In genomic region chr1:160171352-160171751, GRCh38 we compare ENCODE assay signal across 23 cellular contexts. TPM values are rescaled to one million over a fixed set of nuclear protein-coding genes. Genes with fewer than 3 reads are reported as not detected.
DNase-seq lines count a peak whose midpoint lies in the region; ATAC-seq and TF ChIP-seq lines count a peak whose summit lies in the region.
"Had no signal": no experiment of that assay in that cellular context is flagged by ENCODE, and none has a peak within 500 bp of the region (broad histone marks: within the 10 kb centered on the region; RNA-seq: fewer than 3 reads in every experiment).

No MANE protein-coding gene starts in this region.

- POLR2A ChIA-PET in WTC11 (lab: Charles Lee): no interaction called here
- POLR2A ChIA-PET in CD8-positive, alpha-beta T cell (lab: Charles Lee): no interaction called here

- peaks cover 16% of the 10 kb centered on the region for H3K27me3 Mint-ChIP-seq in WTC11 (ENCODE audit: low read depth)
- peaks cover 10% of the 10 kb centered on the region for H3K27me3 Mint-ChIP-seq in CD8-positive, alpha-beta T cell (ENCODE audit: low read depth)

- H3K36me3 Mint-ChIP-seq in WTC11: no peaks in the 10 kb centered on the region
- H3K36me3 Mint-ChIP-seq in CD8-positive, alpha-beta T cell: no peaks in the 10 kb centered on the region
- H3K36me3 Mint-ChIP-seq: CD4-positive, alpha-beta memory T cell had no signal

- intact Hi-C loops in CD8-positive, alpha-beta T cell (cut with DNase I, micrococcal nuclease): no loop called here

- ATAC-seq in WTC11 (no peak), GM21423 (IDR thresholded peaks at IDR 0.05; ENCODE audit: unreplicated experiment) (no peak), HG03095 (IDR thresholded peaks at IDR 0.05; ENCODE audit: unreplicated experiment) (no peak), GM18498 (IDR thresholded peaks at IDR 0.05; ENCODE audit: unreplicated experiment) (no peak)
- no peak for ATAC-seq in CD8-positive, alpha-beta T cell

- DNase-seq in A172 (ENCODE audit: low spot score): peak; percentile 78
- DNase-seq in HCEC 1CT: peak; percentile 65
- DNase-seq in WTC11 (ENCODE audit: low spot score): no peak
- DNase-seq in hepatic stellate cell (ENCODE audit: low spot score): peak; percentile 47
- DNase-seq in CD8-positive, alpha-beta T cell: no peak
- DNase-seq: activated CD4-positive, alpha-beta T cell treated with anti-CD3 and anti-CD28 coated beads for 4 hours; activated naive CD4-positive, alpha-beta T cell treated with Interleukin-2 at 50 U/mL for 16 hours; activated T-cell treated with anti-CD3 and anti-CD28 coated beads for 4 hours; CD4-positive, alpha-beta memory T cell; colonic mucosa; DMS79 treated with DMSO at 0.1 percent for 48 hours; glutamatergic neuron; NCI-H2081 treated with DMSO at 0.1 percent for 48 hours; NCI-H524 treated with DMSO at 0.1 percent for 48 hours; stimulated activated naive CD4-positive, alpha-beta T cell treated with Interleukin-2 at 50 U/mL for 16 hours; transverse colon had no signal

- H3K27ac ChIP-seq in CD8-positive, alpha-beta T cell (ENCODE audit: low read depth, low read length): no peak overlapping the region
- H3K27ac ChIP-seq: ascending aorta, colonic mucosa, SJSA1, transverse colon had no signal

- CTCF ChIA-PET in WTC11 (lab: Charles Lee): interaction anchor here (0.6 to 2.3 kb wide), 7 partner anchors 9 to 125 kb away, joined by 3 to 14 read pairs (median 8); partner anchors contain the start of gene CASQ1
- CTCF ChIA-PET in CD8-positive, alpha-beta T cell (lab: Charles Lee): no interaction called here

- no peaks in the 10 kb centered on the region for H3K9me3 ChIP-seq in CD8-positive, alpha-beta T cell (ENCODE audit: low read length)
- H3K9me3 ChIP-seq: ascending aorta, colonic mucosa, SJSA1, transverse colon had no signal

- H3K9me3 Mint-ChIP-seq in WTC11: no peaks in the 10 kb centered on the region
- no peaks in the 10 kb centered on the region for H3K9me3 Mint-ChIP-seq in CD8-positive, alpha-beta T cell
- H3K9me3 Mint-ChIP-seq: CD4-positive, alpha-beta memory T cell had no signal

- peaks cover 60% of the 10 kb centered on the region for H3K4me1 Mint-ChIP-seq in WTC11
- H3K4me1 Mint-ChIP-seq in CD8-positive, alpha-beta T cell (ENCODE audit: low read depth): peaks cover 8% of the 10 kb centered on the region

- no peak for TF ChIP-seq CTCF in WTC11 (IDR thresholded peaks at IDR 0.05)
- TF ChIP-seq CTCF in CD8-positive, alpha-beta T cell (IDR thresholded peaks at IDR 0.05): no peak

- peaks cover 5% of the 10 kb centered on the region for H3K4me1 ChIP-seq in CD8-positive, alpha-beta T cell (ENCODE audit: insufficient read depth, low read length)
- H3K4me1 ChIP-seq: ascending aorta, colonic mucosa, transverse colon had no signal

- H3K27me3 ChIP-seq in CD8-positive, alpha-beta T cell (ENCODE audit: insufficient read depth, low read length): no peaks in the 10 kb centered on the region
- H3K27me3 ChIP-seq: ascending aorta, colonic mucosa, SJSA1 had no signal

- no peak overlapping the region for H3K4me3 Mint-ChIP-seq in WTC11
- H3K4me3 Mint-ChIP-seq in CD8-positive, alpha-beta T cell: no peak overlapping the region

- H3K4me3 ChIP-seq in CD8-positive, alpha-beta T cell (ENCODE audit: low read depth, low read length): no peak overlapping the region
- H3K4me3 ChIP-seq: ascending aorta, colonic mucosa, SJSA1, transverse colon had no signal

- peak overlapping the region; percentile 38 for H3K27ac Mint-ChIP-seq in WTC11
- H3K27ac Mint-ChIP-seq in CD8-positive, alpha-beta T cell: no peak overlapping the region
- H3K27ac Mint-ChIP-seq: CD4-positive, alpha-beta memory T cell had no signal

- H3K36me3 ChIP-seq in CD8-positive, alpha-beta T cell (ENCODE audit: insufficient read depth, low read length): no peaks in the 10 kb centered on the region
- H3K36me3 ChIP-seq: ascending aorta, colonic mucosa, SJSA1, transverse colon had no signal

TF ChIP-seq in WTC11, 78 proteins besides CTCF, POLR2A, EP300 and RAD21:
- TF ChIP-seq ZNF671 (CRISPR knock-in tag; IDR thresholded peaks at IDR 0.05) (no peak), ATF3 (CRISPR knock-in tag; conservative IDR thresholded peaks at IDR 0.05) (no peak), PRDM15 (CRISPR knock-in tag; IDR thresholded peaks at IDR 0.05) (no peak), ZNF512 (CRISPR knock-in tag; IDR thresholded peaks at IDR 0.05; ENCODE audit: borderline replicate concordance) (no peak), SMAD4 (CRISPR knock-in tag; IDR thresholded peaks at IDR 0.05) (no peak), ZNF232 (CRISPR knock-in tag; IDR thresholded peaks at IDR 0.05) (no peak)

RNA-seq across cellular contexts. Expression of gene CASQ1, which starts 19.0 kb away (rescaled TPM):
- 0.22 and 0.60 TPM in 2 replicates for total RNA-seq in A172 (2014; rRNA removed; shearing (Covaris generic))
- 0.46 to 0.50 TPM (median 0.48 TPM) in 3 replicates for total RNA-seq in WTC11 (2021)
- total RNA-seq in CD8-positive, alpha-beta T cell: not detected
- total RNA-seq: ascending aorta; CD4-positive, alpha-beta memory T cell; colonic mucosa; OCI-LY7; renal cortical epithelial cell; SJSA1 had no signal

RNA-seq across cellular contexts. Expression of gene ATP1A4, which starts 19.9 kb away (rescaled TPM):
- not detected in 2 replicates for total RNA-seq in A172 (2014; rRNA removed; shearing (Covaris generic))
- total RNA-seq in WTC11 (2021): 0.37 to 0.78 TPM (median 0.55 TPM) in 3 replicates
- not detected for total RNA-seq in CD8-positive, alpha-beta T cell
- total RNA-seq: ascending aorta; CD4-positive, alpha-beta memory T cell; colonic mucosa; OCI-LY7; renal cortical epithelial cell; SJSA1 had no signal

RNA-seq across cellular contexts. Expression of gene PEA15, which starts 33.8 kb away (rescaled TPM):
- total RNA-seq in A172 (2014; rRNA removed; shearing (Covaris generic)): 194 and 307 TPM in 2 replicates
- total RNA-seq in WTC11 (2021): 43.6 to 56.3 TPM (median 46.9 TPM) in 3 replicates
- total RNA-seq in CD8-positive, alpha-beta T cell: 10 to 100 TPM in 1 of 2 experiments, 1 to 10 TPM in 1; 9.1 to 10.9 TPM

RNA-seq across cellular contexts. Expression of gene ATP1A2, which starts 55.8 kb away (rescaled TPM):
- total RNA-seq in A172 (2014; rRNA removed; shearing (Covaris generic)): 0.22 and 0.84 TPM in 2 replicates
- total RNA-seq in WTC11 (2021): 22.8 to 25.6 TPM (median 23.2 TPM) in 3 replicates
- not detected for total RNA-seq in CD8-positive, alpha-beta T cell
- total RNA-seq: CD4-positive, alpha-beta memory T cell; OCI-LY7 had no signal

Comparison
In these comparisons a context has a peak if more than half of its experiments do, and no peak if none do; other contexts are left out.
1. DNase-seq: peak in A172 (single experiment), HCEC 1CT (single experiment) and hepatic stellate cell (single experiment); none in WTC11 (single experiment) and CD8-positive, alpha-beta T cell (0 of 7).